Comparison of ENCODE assay signal across 22 cellular contexts in the genomic region with DNA sequence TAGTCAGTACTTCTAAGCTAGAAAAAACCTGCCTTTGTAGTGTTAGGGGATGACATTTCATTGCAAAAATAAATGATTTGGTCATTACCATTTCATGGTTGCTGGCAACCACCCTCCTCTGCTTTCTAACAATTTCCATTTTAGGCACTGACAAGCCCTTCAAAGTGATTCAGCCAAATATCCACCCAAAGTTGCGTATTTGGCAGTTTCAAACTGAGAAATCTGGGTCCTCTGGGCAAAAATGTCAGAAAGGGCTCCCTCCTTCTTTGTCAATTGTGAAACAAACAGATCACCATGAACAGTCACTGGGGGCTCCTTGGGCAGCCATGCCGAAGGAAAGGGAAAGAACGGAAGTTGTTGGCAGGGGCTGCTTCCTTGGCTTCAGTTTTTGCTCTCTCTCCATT. TPM values are rescaled to one million over a fixed set of nuclear protein-coding genes. Genes with fewer than 3 reads are reported as not detected.
A peak's percentile ranks its signal among the peaks of the same experiment; 100 is the strongest.
DNase-seq lines count a peak whose midpoint lies in the region; ATAC-seq and TF ChIP-seq lines count a peak whose summit lies in the region.
"Had no signal": no experiment of that assay in that cellular context is flagged by ENCODE, and none has a peak within 500 bp of the region (broad histone marks: within the 10 kb centered on the region; RNA-seq: fewer than 3 reads in every experiment).

No MANE protein-coding gene starts in this region.

- peaks cover 8% of the 10 kb centered on the region for H3K27me3 Mint-ChIP-seq in stimulated activated naive CD8-positive, alpha-beta T cell treated with anti-CD3 and anti-CD28 coated beads, Interleukin-15, Interleukin-2, amounts not matched to agents 100 ng/mL and 50 ng/mL, for 24 hours
- H3K27me3 Mint-ChIP-seq: effector memory CD8-positive, alpha-beta T cell had no signal

- no peaks in the 10 kb centered on the region for H4K20me1 ChIP-seq in PC-9 (ENCODE audit: insufficient read depth)

- H3K9me3 ChIP-seq in right atrium auricular region (no peaks in the 10 kb centered on the region), PC-9 (ENCODE audit: insufficient read depth, low read depth) (no peaks in the 10 kb centered on the region)
- H3K9me3 ChIP-seq: Caco-2, HAP-1, stomach had no signal

- peak overlapping the region; percentile 47 for H3K4me3 Mint-ChIP-seq in stimulated activated naive CD8-positive, alpha-beta T cell treated with anti-CD3 and anti-CD28 coated beads, Interleukin-15, Interleukin-2, amounts not matched to agents 100 ng/mL and 50 ng/mL, for 24 hours
- H3K4me3 Mint-ChIP-seq: effector memory CD8-positive, alpha-beta T cell; IgD-negative memory B cell had no signal

- no peaks in the 10 kb centered on the region for H3K36me3 ChIP-seq in right atrium auricular region
- no peaks in the 10 kb centered on the region for H3K36me3 ChIP-seq in PC-9 (ENCODE audit: low read depth)
- H3K36me3 ChIP-seq: HAP-1, stomach had no signal

- no peak overlapping the region for H2AFZ ChIP-seq in PC-9

- peaks cover 0 to 33% of the 10 kb centered on the region in 2 donors for H3K4me1 ChIP-seq in right atrium auricular region
- H3K4me1 ChIP-seq in PC-9 (replicated peaks; ENCODE audit: insufficient read depth), result peaks cover 26% of the 10 kb centered on the region

- POLR2A ChIA-PET in PC-9 (lab: Charles Lee; ENCODE audit: unreplicated experiment), result no interaction called here

- no peak for TF ChIP-seq CTCF in right atrium auricular region (IDR thresholded peaks at IDR 0.05)
- no peak for TF ChIP-seq CTCF in PC-9 (conservative IDR thresholded peaks at IDR 0.05)

- H3K4me1 Mint-ChIP-seq in stimulated activated naive CD8-positive, alpha-beta T cell treated with anti-CD3 and anti-CD28 coated beads, Interleukin-15, Interleukin-2, amounts not matched to agents 100 ng/mL and 50 ng/mL, for 24 hours (ENCODE audit: low read depth), result peaks cover 38% of the 10 kb centered on the region
- H3K4me1 Mint-ChIP-seq: IgD-negative memory B cell had no signal

- H3K4me2 ChIP-seq in PC-9, result no peak overlapping the region

- no peaks in the 10 kb centered on the region for H3K36me3 Mint-ChIP-seq in stimulated activated naive CD8-positive, alpha-beta T cell treated with anti-CD3 and anti-CD28 coated beads, Interleukin-15, Interleukin-2, amounts not matched to agents 100 ng/mL and 50 ng/mL, for 24 hours (ENCODE audit: low read depth)
- H3K36me3 Mint-ChIP-seq: IgD-negative memory B cell had no signal

- H3F3A ChIP-seq in PC-9 (ENCODE audit: insufficient read depth, low read depth), result peaks cover 2% of the 10 kb centered on the region; the same call in 1 of the 2 replicates

- no peak for DNase-seq in Right ventricle myocardium inferior (ENCODE audit: missing footprints)
- DNase-seq in right atrium auricular region (ENCODE audit: low spot score), result no peak
- peak; percentile 40 for DNase-seq in M059J (ENCODE audit: low read depth)
- peak; percentile 84 for DNase-seq in fibroblast of peridontal ligament (ENCODE audit: extremely low read depth)
- DNase-seq in SKM-1 treated with dmso at 0.1 percent for 144 hours (lab: John Stamatoyannopoulos, UW; ENCODE audit: unreplicated experiment), result no peak
- DNase-seq in PC-9, result no peak
- DNase-seq: activated effector memory CD4-positive, alpha-beta T cell treated with Interleukin-2 at 50 U/mL for 16 hours; AML-193; Caco-2; effector memory CD8-positive, alpha-beta T cell; foreskin keratinocyte; midbrain; NCI-H1694 treated with DMSO at 0.1 percent for 48 hours; RPMI8226; stomach had no signal

- no peak overlapping the region for H3K4me3 ChIP-seq in right atrium auricular region
- H3K4me3 ChIP-seq in PC-9, result no peak overlapping the region
- H3K4me3 ChIP-seq: HAP-1, stomach had no signal

- no TSS peak for BruUV-seq in PC-9 (replicated peaks; lab: Mats Ljungman, UMichigan)

- intact Hi-C loops in Right ventricle myocardium inferior (cut with DNase I), result no loop called here
- intact Hi-C loops in PC-9 (cut with micrococcal nuclease; ENCODE audit: unreplicated experiment), result no loop called here

- H3K9me3 Mint-ChIP-seq in stimulated activated naive CD8-positive, alpha-beta T cell treated with anti-CD3 and anti-CD28 coated beads, Interleukin-15, Interleukin-2, amounts not matched to agents 100 ng/mL and 50 ng/mL, for 24 hours, result no peaks in the 10 kb centered on the region
- H3K9me3 Mint-ChIP-seq: effector memory CD8-positive, alpha-beta T cell; IgD-negative memory B cell had no signal

- peak; percentile 64 for ATAC-seq in Right ventricle myocardium inferior
- ATAC-seq in GM18868 (IDR thresholded peaks at IDR 0.05; ENCODE audit: unreplicated experiment), result no peak
- ATAC-seq: effector memory CD8-positive, alpha-beta T cell; foreskin keratinocyte had no signal

- H3K9me2 ChIP-seq in PC-9 (ENCODE audit: insufficient read depth), result no peaks in the 10 kb centered on the region

- H3K27me3 ChIP-seq in right atrium auricular region (no peaks in the 10 kb centered on the region), PC-9 (ENCODE audit: insufficient read depth, low read depth) (no peaks in the 10 kb centered on the region)
- H3K27me3 ChIP-seq: foreskin keratinocyte, stomach had no signal

- no peak overlapping the region for H3K27ac Mint-ChIP-seq in stimulated activated naive CD8-positive, alpha-beta T cell treated with anti-CD3 and anti-CD28 coated beads, Interleukin-15, Interleukin-2, amounts not matched to agents 100 ng/mL and 50 ng/mL, for 24 hours
- H3K27ac Mint-ChIP-seq: effector memory CD8-positive, alpha-beta T cell; IgD-negative memory B cell had no signal

- H3K79me2 ChIP-seq in PC-9 (ENCODE audit: low read depth), result no peaks in the 10 kb centered on the region

- CTCF ChIA-PET in PC-9 (lab: Charles Lee), result no interaction called here

- H3K27ac ChIP-seq in right atrium auricular region, result no peak overlapping the region
- no peak overlapping the region for H3K27ac ChIP-seq in PC-9
- H3K27ac ChIP-seq: foreskin keratinocyte, HL-60, stomach had no signal

RNA-seq across cellular contexts. Expression of gene PLAC1, which starts 33.0 kb away (rescaled TPM):
- total RNA-seq in Right ventricle myocardium inferior (not detected), right atrium auricular region (not detected), PC-9 (2021) (0.58 and 2.1 TPM in 2 replicates)
- total RNA-seq in M059J (2014; rRNA removed; shearing (Covaris generic)), result 0.37 TPM in 1 of 2 replicates, not detected in the other
- total RNA-seq: activated CD8-positive, alpha-beta memory T cell treated with anti-CD3 and anti-CD28 coated beads for 36 hours; cerebellum; stomach had no signal

Comparison
In these comparisons a context has a peak if more than half of its experiments do, and no peak if none do; other contexts are left out.
1. DNase-seq: peak in M059J (single experiment) and fibroblast of peridontal ligament (single experiment); none in Right ventricle myocardium inferior (single experiment), right atrium auricular region (single experiment), SKM-1 treated with dmso at 0.1 percent for 144 hours (single experiment) and PC-9 (0 of 2).